Comparison of ENCODE assay signal across 17 cellular contexts in genomic region chr10:123642697-123643096, GRCh38. TPM values are rescaled to one million over a fixed set of nuclear protein-coding genes. Genes with fewer than 3 reads are reported as not detected.
A peak's percentile ranks its signal among the peaks of the same experiment; 100 is the strongest.
DNase-seq lines count a peak whose midpoint lies in the region; ATAC-seq and TF ChIP-seq lines count a peak whose summit lies in the region.
"Had no signal": no experiment of that assay in that cellular context is flagged by ENCODE, and none has a peak within 500 bp of the region (broad histone marks: within the 10 kb centered on the region; RNA-seq: fewer than 3 reads in every experiment).

No MANE protein-coding gene starts in this region.

- peak; percentile 38 for TF ChIP-seq CTCF in C4-2B (conservative IDR thresholded peaks at IDR 0.05)
- no peak for TF ChIP-seq CTCF in mucosa of descending colon (IDR thresholded peaks at IDR 0.05)
- TF ChIP-seq CTCF in GM10266 (IDR thresholded peaks at IDR 0.05; ENCODE audit: control insufficient read depth, insufficient read depth, low read depth, missing control alignments), result no peak

- H3K36me3 ChIP-seq in mucosa of descending colon (ENCODE audit: low read depth), result no peaks in the 10 kb centered on the region
- H3K36me3 ChIP-seq: SJCRH30 had no signal

- no peak overlapping the region for H3K27ac ChIP-seq in C4-2B
- H3K27ac ChIP-seq: SJCRH30 had no signal

- H3K4me1 ChIP-seq in mucosa of descending colon (ENCODE audit: low read depth), result no peaks in the 10 kb centered on the region
- H3K4me1 ChIP-seq: SJCRH30 had no signal

- DNase-seq in HuH-7 (ENCODE audit: low spot score) (peak; percentile 30), ecto neural progenitor cell (ENCODE audit: low spot score) (peak; percentile 39), mucosa of descending colon (peak in 1 of 3 donors; percentile 45), GM10266 (ENCODE audit: extremely low spot score) (no peak), NCI-H1048 (lab: John Stamatoyannopoulos, UW) (no peak), NCI-H2029 treated with DMSO at 0.1 percent for 48 hours (lab: John Stamatoyannopoulos, UW) (no peak)
- DNase-seq: activated gamma-delta T cell; amniotic stem cell; central memory CD4-positive, alpha-beta T cell; right cardiac atrium had no signal

- ATAC-seq in mucosa of descending colon, result peak; percentile 78
- ATAC-seq in HG03135 (IDR thresholded peaks at IDR 0.05; ENCODE audit: unreplicated experiment), result no peak
- ATAC-seq: activated CD4-positive, CD25-positive, alpha-beta regulatory T cell treated with anti-CD3 and anti-CD28 coated beads, Interleukin-2, amount 50 U/mL, for 24 hours; GM12878; left cardiac atrium; right cardiac atrium had no signal

- intact Hi-C loops in mucosa of descending colon (cut with DNase I, micrococcal nuclease), result loop anchor here in 1 of 2 donors (5.0 kb wide), 1 partner anchor 325 kb away; no protein-coding TSS in a partner anchor

- H3K9me3 ChIP-seq in mucosa of descending colon, result no peaks in the 10 kb centered on the region
- H3K9me3 ChIP-seq: SJCRH30 had no signal

- H3K4me3 ChIP-seq in mucosa of descending colon, result no peak overlapping the region
- H3K4me3 ChIP-seq: GM12878, SJCRH30 had no signal

RNA-seq across cellular contexts. Expression of gene GPR26, which starts 23.5 kb away (rescaled TPM):
- not detected for total RNA-seq in mucosa of descending colon
- total RNA-seq: left cardiac atrium; right cardiac atrium; SJCRH30; T-helper 2 cell treated with Interferon-gamma antibody and Interleukin-4, amounts not matched to agents 100 ng/mL and 5 ng/mL, for 36 hours had no signal

Comparison
In these comparisons a context has a peak if more than half of its experiments do, and no peak if none do; other contexts are left out.
1. DNase-seq: peak in HuH-7 (single experiment) and ecto neural progenitor cell (single experiment); none in GM10266 (single experiment), NCI-H1048 (single experiment) and NCI-H2029 treated with DMSO at 0.1 percent for 48 hours (single experiment).